In genomic region chr15:74642724-74643367, GRCh38 we compare ENCODE assay signal across 11 cellular contexts. TPM values are rescaled to one million over a fixed set of nuclear protein-coding genes. Genes with fewer than 3 reads are reported as not detected.
DNase-seq lines count a peak whose midpoint lies in the region; ATAC-seq and TF ChIP-seq lines count a peak whose summit lies in the region.
"Had no signal": no experiment of that assay in that cellular context is flagged by ENCODE, and none has a peak within 500 bp of the region (broad histone marks: within the 10 kb centered on the region; RNA-seq: fewer than 3 reads in every experiment).

No MANE protein-coding gene starts in this region.

- H3K9me3 Mint-ChIP-seq in activated T-cell treated with anti-CD3 and anti-CD28 coated beads, Interleukin-2, amount 50 U/mL, for 72 hours = no peaks in the 10 kb centered on the region

- no peaks in the 10 kb centered on the region for H3K27me3 Mint-ChIP-seq in activated T-cell treated with anti-CD3 and anti-CD28 coated beads, Interleukin-2, amount 50 U/mL, for 72 hours (ENCODE audit: low read depth)

- H3K27ac ChIP-seq in parathyroid adenoma = no peak overlapping the region
- H3K27ac ChIP-seq: SJSA1 had no signal

- no peaks in the 10 kb centered on the region for H3K27me3 ChIP-seq in parathyroid adenoma (ENCODE audit: control insufficient read depth, insufficient read depth, low read length)
- H3K27me3 ChIP-seq: SJSA1 had no signal

- no peak overlapping the region for H3K4me3 ChIP-seq in fibroblast of mammary gland (ENCODE audit: control insufficient read depth, low read depth, low read length)
- peak overlapping the region; percentile 18 for H3K4me3 ChIP-seq in parathyroid adenoma (ENCODE audit: low read depth, low read length)
- H3K4me3 ChIP-seq: SJSA1 had no signal

- ATAC-seq in HG03175 (IDR thresholded peaks at IDR 0.05; ENCODE audit: unreplicated experiment) (no peak), GM18520 (IDR thresholded peaks at IDR 0.05; ENCODE audit: unreplicated experiment) (no peak)
- no peak for ATAC-seq in activated CD4-positive, CD25-positive, alpha-beta regulatory T cell treated with anti-CD3 and anti-CD28 coated beads, Interleukin-2, amount 50 U/mL, for 24 hours
- no peak for ATAC-seq in activated T-cell treated with anti-CD3 and anti-CD28 coated beads, Interleukin-2, amount 50 U/mL, for 72 hours (replicated peaks in 1 of 2)

- TF ChIP-seq CTCF in fibroblast of mammary gland (conservative IDR thresholded peaks at IDR 0.05; ENCODE audit: control insufficient read depth, insufficient read depth, low read depth, low read length) = no peak
- TF ChIP-seq CTCF in parathyroid adenoma (IDR thresholded peaks at IDR 0.05) = no peak

- H3K27ac Mint-ChIP-seq in activated T-cell treated with anti-CD3 and anti-CD28 coated beads, Interleukin-2, amount 50 U/mL, for 72 hours = no peak overlapping the region

- H2AFZ ChIP-seq in parathyroid adenoma = no peak overlapping the region

- H3K36me3 Mint-ChIP-seq in activated T-cell treated with anti-CD3 and anti-CD28 coated beads, Interleukin-2, amount 50 U/mL, for 72 hours (ENCODE audit: insufficient read depth in 2 of 2) = peaks cover 1 to 4% of the 10 kb centered on the region in 2 donors

- no peak overlapping the region for H3K4me3 Mint-ChIP-seq in activated T-cell treated with anti-CD3 and anti-CD28 coated beads, Interleukin-2, amount 50 U/mL, for 72 hours

- DNase-seq in EH (ENCODE audit: low read depth) = peak; percentile 43
- DNase-seq in NCI-H69 (lab: John Stamatoyannopoulos, UW) = peak; percentile 21
- DNase-seq in fibroblast of mammary gland (ENCODE audit: low read depth) = peak; percentile 42
- no peak for DNase-seq in activated T-cell treated with anti-CD3 and anti-CD28 coated beads, Interleukin-2, amount 50 U/mL, for 72 hours
- DNase-seq: activated gamma-delta T cell; stimulated activated CD4-positive, alpha-beta T cell treated with anti-CD3 and anti-CD28 coated beads, Interleukin-2, amount 100 ng/mL, for 48 hours had no signal

- no peak overlapping the region for H3K9ac ChIP-seq in parathyroid adenoma

- H3K36me3 ChIP-seq in parathyroid adenoma (ENCODE audit: control insufficient read depth, insufficient read depth, low read length) = no peaks in the 10 kb centered on the region

- peak overlapping the region; percentile 39 for H3K4me2 ChIP-seq in parathyroid adenoma (ENCODE audit: low read length)

- H3K9me3 ChIP-seq in parathyroid adenoma (ENCODE audit: control insufficient read depth, low read length) = no peaks in the 10 kb centered on the region
- H3K9me3 ChIP-seq: SJSA1 had no signal

- peaks cover 26% of the 10 kb centered on the region for H3K4me1 Mint-ChIP-seq in activated T-cell treated with anti-CD3 and anti-CD28 coated beads, Interleukin-2, amount 50 U/mL, for 72 hours (ENCODE audit: low read depth)

- H3K4me1 ChIP-seq in parathyroid adenoma = peaks cover 6% of the 10 kb centered on the region

- H3K79me2 ChIP-seq in parathyroid adenoma = peaks cover 3% of the 10 kb centered on the region

RNA-seq across cellular contexts. Expression of gene CLK3, which starts 27.2 kb away (rescaled TPM):
- total RNA-seq in activated T-cell treated with anti-CD3 and anti-CD28 coated beads, Interleukin-2, amount 50 U/mL, for 72 hours = 100 to 1,000 TPM; 116 to 120 TPM

RNA-seq across cellular contexts. Expression of gene EDC3, which starts 53.0 kb away (rescaled TPM):
- 10 to 100 TPM; 50.6 to 52.3 TPM for total RNA-seq in activated T-cell treated with anti-CD3 and anti-CD28 coated beads, Interleukin-2, amount 50 U/mL, for 72 hours

Comparison
In these comparisons a context has a peak if more than half of its experiments do, and no peak if none do; other contexts are left out.
1. DNase-seq: peak in EH (single experiment), NCI-H69 (single experiment) and fibroblast of mammary gland (single experiment); none in activated T-cell treated with anti-CD3 and anti-CD28 coated beads, Interleukin-2, amount 50 U/mL, for 72 hours (0 of 2).